Comparison of ENCODE assay signal across 15 cellular contexts in the genomic region with DNA sequence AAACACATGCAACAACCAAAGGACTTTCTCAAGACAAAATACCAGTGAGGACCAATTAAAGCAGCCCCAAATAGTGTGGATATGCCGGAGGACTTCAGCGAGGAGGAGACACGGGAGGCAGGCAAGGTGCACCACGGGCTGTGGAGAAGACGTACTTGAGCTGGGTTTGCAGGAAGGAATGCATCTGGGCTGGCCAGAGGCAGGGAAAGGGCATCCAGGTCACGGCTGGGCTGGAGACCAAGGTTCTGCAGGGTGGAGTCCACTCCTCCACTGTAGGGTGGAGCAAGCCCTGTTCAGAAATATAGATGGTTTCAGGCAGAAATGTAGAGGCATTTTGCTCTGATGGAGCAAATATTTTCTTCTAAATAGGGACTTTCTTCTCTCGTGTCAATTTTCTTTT. TPM values are rescaled to one million over a fixed set of nuclear protein-coding genes. Genes with fewer than 3 reads are reported as not detected.
DNase-seq lines count a peak whose midpoint lies in the region; ATAC-seq and TF ChIP-seq lines count a peak whose summit lies in the region.
"Had no signal": no experiment of that assay in that cellular context is flagged by ENCODE, and none has a peak within 500 bp of the region (broad histone marks: within the 10 kb centered on the region; RNA-seq: fewer than 3 reads in every experiment).

No MANE protein-coding gene starts in this region.

- H3K27ac ChIP-seq in left lung: peak overlapping the region in 1 of 2 donors; percentile 42
- peak overlapping the region; percentile 99 for H3K27ac ChIP-seq in smooth muscle cell (ENCODE audit: low read depth)
- H3K27ac ChIP-seq: BLaER1 treated with 17β-estradiol and CSF1 and Interleukin-3, amounts not matched to agents 10 nM and 100 nM had no signal

- ATAC-seq in left lung (peak; percentile 16), HG02973 (IDR thresholded peaks at IDR 0.05; ENCODE audit: unreplicated experiment) (no peak)
- ATAC-seq: natural killer cell had no signal

- DNase-seq in HCEC 1CT (peak; percentile 38), cardiac fibroblast (ENCODE audit: low read depth in 2 of 2) (peak; percentile 53 to 70), left lung (no peak), smooth muscle cell (lab: John Stamatoyannopoulos, UW; ENCODE audit: unreplicated experiment) (no peak), NCI-H2029 treated with DMSO at 0.1 percent for 48 hours (lab: John Stamatoyannopoulos, UW) (no peak), NCI-H446 treated with DMSO at 0.1 percent for 48 hours (lab: John Stamatoyannopoulos, UW) (no peak), NCI-H510A (lab: John Stamatoyannopoulos, UW) (no peak)
- DNase-seq: activated T-cell treated with anti-CD3 and anti-CD28 coated beads for 4 hours; GF-D8; natural killer cell; SIG-M5; stimulated activated CD8-positive, alpha-beta memory T cell treated with anti-CD3 and anti-CD28 coated beads, Interleukin-4, amount 100 ng/mL, for 48 hours had no signal

- H3K36me3 ChIP-seq in left lung: no peaks in the 10 kb centered on the region
- H3K36me3 ChIP-seq in smooth muscle cell (ENCODE audit: low read depth): no peaks in the 10 kb centered on the region
- H3K36me3 ChIP-seq: BLaER1 treated with 17β-estradiol and CSF1 and Interleukin-3, amounts not matched to agents 10 nM and 100 nM had no signal

- H3K4me2 ChIP-seq in smooth muscle cell: peak overlapping the region; percentile 72

- H3K4me3 ChIP-seq in cardiac fibroblast (replicated peaks in 1 of 2; ENCODE audit: low read depth in 2 of 2, low read length in 2 of 2) (no peak overlapping the region), left lung (no peak overlapping the region), smooth muscle cell (no peak overlapping the region)
- H3K4me3 ChIP-seq: BLaER1 treated with 17β-estradiol and CSF1 and Interleukin-3, amounts not matched to agents 10 nM and 100 nM had no signal

- H4K20me1 ChIP-seq in smooth muscle cell (ENCODE audit: low read depth): no peaks in the 10 kb centered on the region
- H4K20me1 ChIP-seq: BLaER1 treated with 17β-estradiol and CSF1 and Interleukin-3, amounts not matched to agents 10 nM and 100 nM had no signal

- peaks cover 0 to 8% of the 10 kb centered on the region in 2 donors for H3K27me3 ChIP-seq in left lung
- H3K27me3 ChIP-seq in smooth muscle cell (ENCODE audit: low read depth): no peaks in the 10 kb centered on the region
- H3K27me3 ChIP-seq: BLaER1 treated with 17β-estradiol and CSF1 and Interleukin-3, amounts not matched to agents 10 nM and 100 nM had no signal

- H3K4me1 ChIP-seq in left lung (peaks cover 0 to 6% of the 10 kb centered on the region in 2 donors), smooth muscle cell (ENCODE audit: low read depth) (peaks cover 44% of the 10 kb centered on the region)

- H3K79me2 ChIP-seq in smooth muscle cell (ENCODE audit: low read depth): no peaks in the 10 kb centered on the region

- intact Hi-C loops in left lung (cut with DNase I): no loop called here

- no peak overlapping the region for H2AFZ ChIP-seq in smooth muscle cell (ENCODE audit: low read depth)

- peaks cover 70% of the 10 kb centered on the region for H3F3A ChIP-seq in smooth muscle cell (ENCODE audit: low read depth)

- H3K9me3 ChIP-seq in left lung (no peaks in the 10 kb centered on the region), smooth muscle cell (replicated peaks; ENCODE audit: low read depth) (no peaks in the 10 kb centered on the region)

- H3K9ac ChIP-seq in smooth muscle cell (ENCODE audit: low read depth): peak overlapping the region; percentile 93
- H3K9ac ChIP-seq: BLaER1 treated with 17β-estradiol and CSF1 and Interleukin-3, amounts not matched to agents 10 nM and 100 nM had no signal

- 62% methylated on average over 7 of the region's 7 CpGs for WGBS in smooth muscle cell (ENCODE audit: low lambda C conversion rate)

- TF ChIP-seq CTCF in cardiac fibroblast (IDR thresholded peaks at IDR 0.05; ENCODE audit: low read depth, low read length) (no peak), left lung (IDR thresholded peaks at IDR 0.05) (no peak), smooth muscle cell (IDR thresholded peaks at IDR 0.05; ENCODE audit: borderline replicate concordance, insufficient read depth, poor library complexity, severe bottlenecking) (no peak)

RNA-seq across cellular contexts. Expression of gene MEDAG, which starts 36.6 kb away (rescaled TPM):
- 10 to 100 TPM; 10.6 to 16.5 TPM for total RNA-seq in left lung
- not detected in 2 replicates for total RNA-seq in smooth muscle cell
- not detected in 2 replicates for polyA plus RNA-seq in smooth muscle cell
- total RNA-seq: natural killer cell, NCI-H460 had no signal

Comparison
In these comparisons a context has a peak if more than half of its experiments do, and no peak if none do; other contexts are left out.
1. DNase-seq: peak in HCEC 1CT (single experiment) and cardiac fibroblast (2 of 2); none in left lung (0 of 2), smooth muscle cell (single experiment), NCI-H2029 treated with DMSO at 0.1 percent for 48 hours (single experiment), NCI-H446 treated with DMSO at 0.1 percent for 48 hours (single experiment) and NCI-H510A (single experiment).
2. RNA of gene MEDAG, which starts 36.6 kb away (total RNA-seq): 10.6 to 16.5 TPM in left lung; not detected in smooth muscle cell; every median in the first group is over 10 times any median in the second.